In genomic region chr9:99399476-99399875, GRCh38 we compare ENCODE assay signal across 1 cellular context.
TF ChIP-seq lines count a peak whose summit lies in the region.

No MANE protein-coding gene starts in this region.

TF ChIP-seq in IMR-90, 13 proteins besides CTCF, POLR2A, EP300 and RAD21 (continued from another document):
- TF ChIP-seq MAZ (IDR thresholded peaks at IDR 0.05; ENCODE audit: borderline replicate concordance, low read depth, low read length) (no peak), NFE2L2 (IDR thresholded peaks at IDR 0.05; ENCODE audit: low read depth, low read length) (no peak), USF2 (IDR thresholded peaks at IDR 0.05; ENCODE audit: low read depth, low read length) (no peak), CHD1 (IDR thresholded peaks at IDR 0.05; ENCODE audit: low read depth, low read length) (no peak), RCOR1 (IDR thresholded peaks at IDR 0.05; ENCODE audit: insufficient replicate concordance, low read length) (no peak), SMC3 (IDR thresholded peaks at IDR 0.05; ENCODE audit: low read depth, low read length) (no peak)
